25 cellular contexts compared by ENCODE assay signal in the genomic region with DNA sequence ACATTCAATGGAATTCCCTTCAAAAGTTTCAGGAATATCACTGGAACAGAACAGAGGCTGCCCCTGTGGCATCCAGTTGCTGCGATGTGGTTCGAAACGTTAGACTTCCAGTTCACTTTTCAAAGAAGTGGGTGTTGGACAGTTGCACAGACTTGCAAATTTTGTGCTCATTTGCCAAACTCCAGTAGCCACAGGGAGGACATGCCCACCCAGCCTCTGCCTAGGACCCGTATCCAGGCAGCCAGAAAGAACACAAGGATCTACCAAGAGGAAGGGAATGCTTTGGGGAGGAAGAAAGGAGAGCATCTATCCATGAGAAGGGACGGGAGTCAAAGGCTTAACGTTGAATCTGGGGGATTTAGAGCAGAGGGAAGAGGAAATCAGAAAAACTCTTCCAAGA. TPM values are rescaled to one million over a fixed set of nuclear protein-coding genes. Genes with fewer than 3 reads are reported as not detected.
"Had no signal": no experiment of that assay in that cellular context is flagged by ENCODE, and none has a peak within 500 bp of the region (broad histone marks: within the 10 kb centered on the region; RNA-seq: fewer than 3 reads in every experiment).

TSS of gene METTL21C (minus strand) at position 101 of the 400 bp plus-strand sequence. CDS start 546 bp downstream, outside the sequence.

- H3K4me1 ChIP-seq: lower lobe of right lung, right lobe of liver, testis had no signal

- ATAC-seq: left cardiac atrium; lower lobe of right lung; natural killer cell treated with Interleukin-12 subunit alpha and Interleukin-12 subunit beta and Interleukin-15 and Interleukin-18, amount 100 ng/mL, for 72 hours; right lobe of liver; stimulated activated naive B cell treated with anti-CD40 and anti-IgM and Interleukin-4, amounts not matched to agents 10 μg/mL and 1 μg/mL and 100 μg/mL, for 72 hours; stimulated activated naive CD8-positive, alpha-beta T cell treated with anti-CD3 and anti-CD28 coated beads, Interleukin-15, amount 100 ng/mL, for 72 hours had no signal

- H3K4me3 Mint-ChIP-seq: immature natural killer cell; memory B cell; natural killer cell treated with Interleukin-12 subunit alpha and Interleukin-12 subunit beta and Interleukin-15 and Interleukin-18, amount 100 ng/mL, for 72 hours; stimulated activated naive B cell treated with anti-CD40 and anti-IgM and Interleukin-4, amounts not matched to agents 10 μg/mL and 1 μg/mL and 100 μg/mL, for 72 hours; stimulated activated naive CD8-positive, alpha-beta T cell treated with anti-CD3 and anti-CD28 coated beads, Interleukin-15, amount 100 ng/mL, for 72 hours had no signal

- H3K36me3 Mint-ChIP-seq: immature natural killer cell; memory B cell; stimulated activated naive B cell treated with anti-CD40 and anti-IgM and Interleukin-4, amounts not matched to agents 10 μg/mL and 1 μg/mL and 100 μg/mL, for 72 hours had no signal

- H3K36me3 ChIP-seq: esophagus muscularis mucosa, left ventricle myocardium inferior, lower lobe of right lung, ovary, right lobe of liver, tibial nerve had no signal

- H3K27ac ChIP-seq: epithelial cell of prostate, esophagus muscularis mucosa, left ventricle myocardium inferior, lower lobe of right lung, ovary, right lobe of liver, skin epidermis, testis, tibial nerve had no signal

- H3K4me3 ChIP-seq: esophagus muscularis mucosa, left ventricle myocardium inferior, lower lobe of right lung, ovary, right lobe of liver, skin epidermis, testis, tibial nerve had no signal

- H3K9me3 ChIP-seq: lower lobe of right lung, ovary, right lobe of liver, testis had no signal

- H3K27ac Mint-ChIP-seq: immature natural killer cell; memory B cell; natural killer cell treated with Interleukin-12 subunit alpha and Interleukin-12 subunit beta and Interleukin-15 and Interleukin-18, amount 100 ng/mL, for 72 hours; stimulated activated naive B cell treated with anti-CD40 and anti-IgM and Interleukin-4, amounts not matched to agents 10 μg/mL and 1 μg/mL and 100 μg/mL, for 72 hours had no signal

- DNase-seq: effector memory CD4-positive, alpha-beta T cell; foreskin fibroblast; immature natural killer cell; left cardiac atrium; left ventricle myocardium inferior; lower lobe of right lung; midbrain; ovary; right lobe of liver; stimulated activated CD4-positive, alpha-beta T cell treated with anti-CD3 and anti-CD28 coated beads, Interleukin-2, amount 100 ng/mL, for 24 hours; stimulated activated CD4-positive, alpha-beta T cell treated with anti-CD3 and anti-CD28 coated beads, Interleukin-4, amount 100 ng/mL, for 4 hours; stimulated activated naive B cell treated with anti-CD40 and anti-IgM and Interleukin-4, amounts not matched to agents 10 μg/mL and 1 μg/mL and 100 μg/mL, for 72 hours; stimulated activated naive CD8-positive, alpha-beta T cell treated with anti-CD3 and anti-CD28 coated beads, Interleukin-15, amount 100 ng/mL, for 72 hours; testis had no signal

- H3K27me3 ChIP-seq: ovary, right lobe of liver, testis had no signal

- H3K4me1 Mint-ChIP-seq: immature natural killer cell; memory B cell; stimulated activated naive CD8-positive, alpha-beta T cell treated with anti-CD3 and anti-CD28 coated beads, Interleukin-15, amount 100 ng/mL, for 72 hours had no signal

RNA-seq across cellular contexts. Expression of gene METTL21C, which starts in this region (rescaled TPM):
- total RNA-seq: esophagus muscularis mucosa; left cardiac atrium; left ventricle myocardium inferior; lower lobe of right lung; natural killer cell treated with Interleukin-12 subunit alpha and Interleukin-12 subunit beta and Interleukin-15 and Interleukin-18, amount 100 ng/mL, for 72 hours; ovary; posterior vena cava; renal cortical epithelial cell; right lobe of liver; subcutaneous adipose tissue; tibial nerve; ureter had no signal
- polyA plus RNA-seq: immature natural killer cell, keratinocyte had no signal
